Comparison of ENCODE assay signal across 15 cellular contexts in the genomic region with DNA sequence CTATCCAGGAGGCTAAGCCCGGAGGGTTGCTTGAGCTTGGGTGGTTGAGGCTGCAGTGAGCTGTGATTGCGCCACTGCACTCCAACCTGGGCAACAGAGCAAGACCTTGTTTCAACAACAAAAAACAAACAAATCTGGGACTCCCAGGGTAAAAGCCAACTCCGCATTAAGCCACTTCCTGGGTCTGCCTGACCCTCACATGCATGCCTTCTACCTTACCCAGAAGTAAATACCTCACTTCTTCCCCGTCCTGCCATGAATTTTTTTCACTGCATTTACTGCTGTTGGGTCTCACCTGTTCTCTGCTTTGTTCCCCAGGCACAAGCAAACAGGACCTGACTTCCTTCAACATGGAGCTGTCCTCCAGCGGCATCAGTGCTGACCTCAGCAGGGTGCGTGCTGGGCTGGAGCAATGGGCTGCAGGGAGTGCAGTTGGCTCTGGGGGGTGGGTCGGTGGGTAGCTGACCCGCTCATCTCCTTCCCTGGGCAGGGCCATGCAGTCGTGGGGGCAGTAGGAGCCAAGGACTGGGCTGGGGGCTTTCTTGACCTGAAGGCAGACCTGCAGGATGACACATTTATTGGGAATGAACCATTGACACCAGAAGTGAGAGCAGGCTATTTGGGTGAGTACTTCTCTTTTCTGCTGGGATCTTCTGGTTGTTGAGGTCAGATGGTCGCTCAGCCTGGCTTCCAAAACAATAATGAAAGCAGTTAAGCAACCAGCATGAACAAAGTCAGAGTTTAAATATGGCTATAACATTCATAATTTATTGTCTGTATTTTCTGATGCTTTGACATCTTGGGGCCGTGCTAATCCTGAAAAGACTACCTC. TPM values are rescaled to one million over a fixed set of nuclear protein-coding genes. Genes with fewer than 3 reads are reported as not detected.
DNase-seq lines count a peak whose midpoint lies in the region; ATAC-seq, FAIRE-seq and TF ChIP-seq lines count a peak whose summit lies in the region.
"Had no signal": no experiment of that assay in that cellular context is flagged by ENCODE, and none has a peak within 500 bp of the region (broad histone marks: within the 10 kb centered on the region; RNA-seq: fewer than 3 reads in every experiment).

No MANE protein-coding gene starts in this region.

- peak overlapping the region; percentile 86 for H3K27ac Mint-ChIP-seq in activated T-cell treated with anti-CD3 and anti-CD28 coated beads, Interleukin-2, amount 50 U/mL, for 24 hours
- no peak overlapping the region for H3K27ac Mint-ChIP-seq in activated T-cell treated with anti-CD3 and anti-CD28 coated beads, Interleukin-2, amount 50 U/mL, for 72 hours
- peak overlapping the region; percentile 72 for H3K27ac Mint-ChIP-seq in stimulated activated memory B cell treated with anti-CD40 and anti-IgM and Interleukin-4, amounts not matched to agents 10 μg/mL and 1 μg/mL and 100 μg/mL, for 72 hours

- ATAC-seq in activated T-cell treated with anti-CD3 and anti-CD28 coated beads, Interleukin-2, amount 50 U/mL, for 72 hours (replicated peaks in 1 of 2): no peak
- no peak for ATAC-seq in RWPE2 (ENCODE audit: low read depth)
- no peak for ATAC-seq in stimulated activated memory B cell treated with anti-CD40 and anti-IgM and Interleukin-4, amounts not matched to agents 10 μg/mL and 1 μg/mL and 100 μg/mL, for 72 hours
- ATAC-seq in HG03439 (IDR thresholded peaks at IDR 0.05; ENCODE audit: unreplicated experiment): no peak
- ATAC-seq in heart right ventricle: no peak
- ATAC-seq: gastroesophageal sphincter had no signal

- H3K27me3 Mint-ChIP-seq in activated T-cell treated with anti-CD3 and anti-CD28 coated beads, Interleukin-2, amount 50 U/mL, for 24 hours: no peaks in the 10 kb centered on the region
- H3K27me3 Mint-ChIP-seq in activated T-cell treated with anti-CD3 and anti-CD28 coated beads, Interleukin-2, amount 50 U/mL, for 72 hours (ENCODE audit: low read depth): no peaks in the 10 kb centered on the region
- H3K27me3 Mint-ChIP-seq in stimulated activated memory B cell treated with anti-CD40 and anti-IgM and Interleukin-4, amounts not matched to agents 10 μg/mL and 1 μg/mL and 100 μg/mL, for 72 hours: no peaks in the 10 kb centered on the region

- no peak for DNase-seq in activated T-cell treated with anti-CD3 and anti-CD28 coated beads, Interleukin-2, amount 50 U/mL, for 24 hours
- no peak for DNase-seq in activated T-cell treated with anti-CD3 and anti-CD28 coated beads, Interleukin-2, amount 50 U/mL, for 72 hours
- DNase-seq in RWPE2 (ENCODE audit: low spot score) (no peak), iPS-NIHi11 (ENCODE audit: low spot score) (peak; percentile 52), small intestine (no peak), heart right ventricle (no peak)
- DNase-seq: GDM1, KG1, WERI-Rb-1 had no signal

- H3K9me3 Mint-ChIP-seq in activated T-cell treated with anti-CD3 and anti-CD28 coated beads, Interleukin-2, amount 50 U/mL, for 24 hours: no peaks in the 10 kb centered on the region
- H3K9me3 Mint-ChIP-seq in activated T-cell treated with anti-CD3 and anti-CD28 coated beads, Interleukin-2, amount 50 U/mL, for 72 hours: no peaks in the 10 kb centered on the region
- H3K9me3 Mint-ChIP-seq in stimulated activated memory B cell treated with anti-CD40 and anti-IgM and Interleukin-4, amounts not matched to agents 10 μg/mL and 1 μg/mL and 100 μg/mL, for 72 hours: no peaks in the 10 kb centered on the region

- H3K36me3 ChIP-seq in RWPE2 (ENCODE audit: low read depth): no peaks in the 10 kb centered on the region
- peaks cover 0 to under 1% of the 10 kb centered on the region in 2 donors for H3K36me3 ChIP-seq in small intestine (ENCODE audit: control insufficient read depth in 2 of 2, insufficient read depth in 2 of 2, low read length in 2 of 2)
- peaks cover 0 to 82% (median 0%) of the 10 kb centered on the region in 9 donors for H3K36me3 ChIP-seq in heart right ventricle
- H3K36me3 ChIP-seq: gastroesophageal sphincter, WERI-Rb-1 had no signal

- H3K27me3 ChIP-seq in RWPE2 (ENCODE audit: insufficient read depth, poor library complexity, severe bottlenecking) (no peaks in the 10 kb centered on the region), small intestine (ENCODE audit: control insufficient read depth in 2 of 2, insufficient read depth in 2 of 2, low read length in 2 of 2) (no peaks in the 10 kb centered on the region), heart right ventricle (peaks cover 0 to 8% (median 0%) of the 10 kb centered on the region in 7 donors)

- 71 to 84% (median 82%) methylated on average over 11 of the region's 11 CpGs for WGBS in small intestine, 3 donors
- 62 to 67% methylated on average over 11 of the region's 11 CpGs for WGBS in heart right ventricle, 2 donors

- no peak overlapping the region for H3K4me3 Mint-ChIP-seq in activated T-cell treated with anti-CD3 and anti-CD28 coated beads, Interleukin-2, amount 50 U/mL, for 24 hours
- H3K4me3 Mint-ChIP-seq in activated T-cell treated with anti-CD3 and anti-CD28 coated beads, Interleukin-2, amount 50 U/mL, for 72 hours: no peak overlapping the region
- no peak overlapping the region for H3K4me3 Mint-ChIP-seq in stimulated activated memory B cell treated with anti-CD40 and anti-IgM and Interleukin-4, amounts not matched to agents 10 μg/mL and 1 μg/mL and 100 μg/mL, for 72 hours

- H3K9me3 ChIP-seq in RWPE2 (ENCODE audit: severe bottlenecking) (no peaks in the 10 kb centered on the region), small intestine (ENCODE audit: control insufficient read depth, low read depth) (no peaks in the 10 kb centered on the region), heart right ventricle (no peaks in the 10 kb centered on the region)
- H3K9me3 ChIP-seq: gastroesophageal sphincter had no signal

- intact Hi-C loops in heart right ventricle (cut with DNase I): loop anchor here in 1 of 10 donors (10.0 kb wide), 1 partner anchor 54 kb away; the partner anchor contains the start of gene DCTPP1

- peaks cover 94% of the 10 kb centered on the region for H3K36me3 Mint-ChIP-seq in activated T-cell treated with anti-CD3 and anti-CD28 coated beads, Interleukin-2, amount 50 U/mL, for 24 hours (ENCODE audit: low read depth)
- peaks cover 31 to 55% of the 10 kb centered on the region in 2 donors for H3K36me3 Mint-ChIP-seq in activated T-cell treated with anti-CD3 and anti-CD28 coated beads, Interleukin-2, amount 50 U/mL, for 72 hours (ENCODE audit: insufficient read depth in 2 of 2)
- peaks cover 76% of the 10 kb centered on the region for H3K36me3 Mint-ChIP-seq in stimulated activated memory B cell treated with anti-CD40 and anti-IgM and Interleukin-4, amounts not matched to agents 10 μg/mL and 1 μg/mL and 100 μg/mL, for 72 hours

- peaks cover 52% of the 10 kb centered on the region for H3K4me1 Mint-ChIP-seq in activated T-cell treated with anti-CD3 and anti-CD28 coated beads, Interleukin-2, amount 50 U/mL, for 24 hours (ENCODE audit: low read depth)
- peaks cover 65% of the 10 kb centered on the region for H3K4me1 Mint-ChIP-seq in activated T-cell treated with anti-CD3 and anti-CD28 coated beads, Interleukin-2, amount 50 U/mL, for 72 hours (ENCODE audit: low read depth)
- peaks cover 26% of the 10 kb centered on the region for H3K4me1 Mint-ChIP-seq in stimulated activated memory B cell treated with anti-CD40 and anti-IgM and Interleukin-4, amounts not matched to agents 10 μg/mL and 1 μg/mL and 100 μg/mL, for 72 hours

- peak overlapping the region; percentile 55 for H3K27ac ChIP-seq in RWPE2 (ENCODE audit: poor library complexity, severe bottlenecking)
- no peak overlapping the region for H3K27ac ChIP-seq in small intestine (ENCODE audit: low read depth in 1 of 2, low read length in 1 of 2)
- H3K27ac ChIP-seq in heart right ventricle: peak overlapping the region in 1 of 10 donors; percentile 42
- H3K27ac ChIP-seq: gastroesophageal sphincter, WERI-Rb-1 had no signal

- H3K4me1 ChIP-seq in RWPE2 (ENCODE audit: insufficient read depth, poor library complexity, severe bottlenecking): peaks cover 13% of the 10 kb centered on the region
- no peaks in the 10 kb centered on the region for H3K4me1 ChIP-seq in small intestine (ENCODE audit: control insufficient read depth in 2 of 2, insufficient read depth in 1 of 2, low read depth in 1 of 2, low read length in 1 of 2)
- H3K4me1 ChIP-seq in heart right ventricle: peaks cover 0 to 25% (median 0%) of the 10 kb centered on the region in 9 donors
- H3K4me1 ChIP-seq: gastroesophageal sphincter had no signal

- H3K4me3 ChIP-seq in RWPE2 (ENCODE audit: severe bottlenecking) (no peak overlapping the region), small intestine (ENCODE audit: low read depth in 1 of 2, low read length in 2 of 2) (no peak overlapping the region), heart right ventricle (no peak overlapping the region)
- H3K4me3 ChIP-seq: gastroesophageal sphincter had no signal

- no peak for TF ChIP-seq CTCF in RWPE2 (IDR thresholded peaks at IDR 0.05; ENCODE audit: poor library complexity, severe bottlenecking)
- no peak for TF ChIP-seq CTCF in heart right ventricle (IDR thresholded peaks at IDR 0.05)

- no peak for FAIRE-seq in small intestine (lab: Jason Lieb, UNC)

RNA-seq across cellular contexts. Expression of gene ITGAL, which starts 16.4 kb away (rescaled TPM):
- 100 to 1,000 TPM; 517 to 673 TPM for total RNA-seq in activated T-cell treated with anti-CD3 and anti-CD28 coated beads, Interleukin-2, amount 50 U/mL, for 72 hours
- polyA plus RNA-seq in small intestine: 1 to 10 TPM; 1.1 to 2.8 (median 2.4) TPM
- 10 to 100 TPM in 1 of 10 donors, 1 to 10 TPM in 7, under 1 TPM in 2; 0.79 to 18.2 (median 1.9) TPM for total RNA-seq in heart right ventricle
- 1 to 10 TPM in 1 of 2 donors, under 1 TPM in 1; 0.52 to 1.2 TPM for polyA plus RNA-seq in heart right ventricle
- total RNA-seq: dermis microvascular lymphatic vessel endothelial cell, lung microvascular endothelial cell had no signal
- polyA plus RNA-seq: AG04450 had no signal

RNA-seq across cellular contexts. Expression of gene ZNF768, which starts 37.4 kb away (rescaled TPM):
- total RNA-seq in activated T-cell treated with anti-CD3 and anti-CD28 coated beads, Interleukin-2, amount 50 U/mL, for 72 hours: 10 to 100 TPM; 21.0 to 22.5 TPM
- 10 to 100 TPM; 42.7 to 71.6 (median 48.9) TPM for polyA plus RNA-seq in small intestine
- 10 to 100 TPM; 36.0 to 71.7 (median 43.3) TPM for total RNA-seq in heart right ventricle
- 10 to 100 TPM; 51.8 to 75.1 TPM for polyA plus RNA-seq in heart right ventricle

RNA-seq across cellular contexts. Expression of gene SEPHS2, which starts 43.3 kb away (rescaled TPM):
- total RNA-seq in activated T-cell treated with anti-CD3 and anti-CD28 coated beads, Interleukin-2, amount 50 U/mL, for 72 hours: 10 to 100 TPM; 67.0 to 82.1 TPM
- polyA plus RNA-seq in small intestine: 100 to 1,000 TPM in 2 of 3 donors, 10 to 100 TPM in 1; 76.9 to 349 (median 231) TPM
- total RNA-seq in heart right ventricle: 10 to 100 TPM; 23.5 to 49.3 (median 29.3) TPM
- 10 to 100 TPM; 17.3 to 47.0 TPM for polyA plus RNA-seq in heart right ventricle

RNA-seq across cellular contexts. Expression of gene ZNF747, which starts 45.7 kb away (rescaled TPM):
- total RNA-seq in activated T-cell treated with anti-CD3 and anti-CD28 coated beads, Interleukin-2, amount 50 U/mL, for 72 hours: 1 to 10 TPM; 8.3 to 9.2 TPM
- polyA plus RNA-seq in small intestine (1 to 10 TPM; 7.6 to 9.8 (median 7.8) TPM), heart right ventricle (1 to 10 TPM; 8.5 to 9.2 TPM)
- 10 to 100 TPM in 7 of 10 donors, 1 to 10 TPM in 3; 8.5 to 14.3 (median 10.7) TPM for total RNA-seq in heart right ventricle

RNA-seq across cellular contexts. Expression of gene DCTPP1, which starts 59.1 kb away (rescaled TPM):
- 10 to 100 TPM; 56.5 to 78.8 TPM for total RNA-seq in activated T-cell treated with anti-CD3 and anti-CD28 coated beads, Interleukin-2, amount 50 U/mL, for 72 hours
- polyA plus RNA-seq in small intestine (100 to 1,000 TPM in 1 of 3 donors, 10 to 100 TPM in 2; 58.4 to 116 (median 59.5) TPM), heart right ventricle (10 to 100 TPM; 12.0 to 42.6 TPM)
- 10 to 100 TPM; 22.8 to 39.9 (median 29.7) TPM for total RNA-seq in heart right ventricle

Comparison
In these comparisons a context has a peak if more than half of its experiments do, and no peak if none do; other contexts are left out.
1. RNA of gene ITGAL, which starts 16.4 kb away (total RNA-seq): 517 to 673 TPM in activated T-cell treated with anti-CD3 and anti-CD28 coated beads, Interleukin-2, amount 50 U/mL, for 72 hours; 0.79 to 18.2 TPM in heart right ventricle; every median in the first group is over 10 times any median in the second.